Comparison of ENCODE assay signal across 1 cellular context in the genomic region with DNA sequence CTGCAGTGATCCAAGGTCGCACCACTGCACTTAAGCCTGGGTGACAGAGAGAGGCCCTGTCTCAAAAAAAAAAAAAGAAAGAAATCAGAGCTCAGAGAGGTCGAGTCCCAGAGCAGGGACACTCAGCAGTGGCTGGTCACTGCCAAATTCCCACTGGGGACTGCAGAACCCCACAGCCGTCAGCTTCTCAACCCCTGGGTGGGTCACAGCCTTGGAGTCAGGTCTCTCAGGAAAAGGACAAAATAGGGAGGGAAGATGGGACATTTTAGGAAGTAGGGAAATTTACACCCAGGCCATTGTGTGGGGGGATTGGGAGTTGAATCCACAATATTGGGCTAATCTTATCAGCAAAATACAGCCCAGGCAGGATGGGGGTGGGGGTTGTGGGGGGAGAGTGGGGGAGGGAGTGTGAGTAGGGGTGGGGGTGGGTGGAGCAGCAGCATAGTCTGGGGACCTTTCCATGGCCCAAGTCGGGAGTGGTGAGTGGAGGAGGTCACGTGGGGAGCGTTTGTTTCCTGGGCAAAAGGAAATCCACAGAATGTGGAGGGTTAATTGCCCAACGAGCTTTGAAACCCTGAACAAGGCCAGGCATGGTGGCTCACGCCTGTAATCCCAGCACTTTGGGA.
TF ChIP-seq lines count a peak whose summit lies in the region.

No MANE protein-coding gene starts in this region.

TF ChIP-seq in K562, 482 proteins besides CTCF, POLR2A, EP300 and RAD21 (continued from another document and continues in another):
- TF ChIP-seq, protein P1, sequence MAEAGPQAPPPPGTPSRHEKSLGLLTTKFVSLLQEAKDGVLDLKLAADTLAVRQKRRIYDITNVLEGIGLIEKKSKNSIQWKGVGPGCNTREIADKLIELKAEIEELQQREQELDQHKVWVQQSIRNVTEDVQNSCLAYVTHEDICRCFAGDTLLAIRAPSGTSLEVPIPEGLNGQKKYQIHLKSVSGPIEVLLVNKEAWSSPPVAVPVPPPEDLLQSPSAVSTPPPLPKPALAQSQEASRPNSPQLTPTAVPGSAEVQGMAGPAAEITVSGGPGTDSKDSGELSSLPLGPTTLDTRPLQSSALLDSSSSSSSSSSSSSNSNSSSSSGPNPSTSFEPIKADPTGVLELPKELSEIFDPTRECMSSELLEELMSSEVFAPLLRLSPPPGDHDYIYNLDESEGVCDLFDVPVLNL (CRISPR knock-in tag; IDR thresholded peaks at IDR 0.05; ENCODE audit: low read depth): no peak
- TF ChIP-seq, protein P2, sequence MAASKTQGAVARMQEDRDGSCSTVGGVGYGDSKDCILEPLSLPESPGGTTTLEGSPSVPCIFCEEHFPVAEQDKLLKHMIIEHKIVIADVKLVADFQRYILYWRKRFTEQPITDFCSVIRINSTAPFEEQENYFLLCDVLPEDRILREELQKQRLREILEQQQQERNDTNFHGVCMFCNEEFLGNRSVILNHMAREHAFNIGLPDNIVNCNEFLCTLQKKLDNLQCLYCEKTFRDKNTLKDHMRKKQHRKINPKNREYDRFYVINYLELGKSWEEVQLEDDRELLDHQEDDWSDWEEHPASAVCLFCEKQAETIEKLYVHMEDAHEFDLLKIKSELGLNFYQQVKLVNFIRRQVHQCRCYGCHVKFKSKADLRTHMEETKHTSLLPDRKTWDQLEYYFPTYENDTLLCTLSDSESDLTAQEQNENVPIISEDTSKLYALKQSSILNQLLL (CRISPR knock-in tag; IDR thresholded peaks at IDR 0.05; ENCODE audit: borderline replicate concordance): no peak
- TF ChIP-seq ZNF224 (CRISPR knock-in tag; IDR thresholded peaks at IDR 0.05) (no peak), TOE1 (IDR thresholded peaks at IDR 0.05; ENCODE audit: borderline replicate concordance) (peak; percentile 63; the same call in 1 of the 2 replicates), TOE1 (CRISPR knock-in tag; IDR thresholded peaks at IDR 0.05; ENCODE audit: borderline replicate concordance, low read depth) (no peak), POLR2AphosphoS2 (IDR thresholded peaks at IDR 0.05; ENCODE audit: low read length) (no peak), ZNF121 (CRISPR knock-in tag; conservative IDR thresholded peaks at IDR 0.05) (no peak), BRD9 (IDR thresholded peaks at IDR 0.05; ENCODE audit: low read depth, partially characterized antibody) (peak; percentile 40), SMARCA5 (IDR thresholded peaks at IDR 0.05) (peak; percentile 92), BHLHE40 (IDR thresholded peaks at IDR 0.05; ENCODE audit: low read length) (peak; percentile 19; the same call in 1 of the 2 replicates), JUND (IDR thresholded peaks at IDR 0.05; ENCODE audit: borderline replicate concordance, low read depth, low read length) (peak; percentile 26; the same call in 1 of the 2 replicates), JUND (tag; IDR thresholded peaks at IDR 0.05; ENCODE audit: borderline replicate concordance, low read depth, low read length) (no peak), RAD51 (IDR thresholded peaks at IDR 0.05; ENCODE audit: borderline replicate concordance, low read depth) (peak; percentile 75), ZKSCAN8 (CRISPR knock-in tag; IDR thresholded peaks at IDR 0.05) (no peak), POLR2B (IDR thresholded peaks at IDR 0.05; ENCODE audit: low read depth, partially characterized antibody) (no peak), GATAD2B (IDR thresholded peaks at IDR 0.05; ENCODE audit: borderline replicate concordance) (no peak), CBX3 (IDR thresholded peaks at IDR 0.05; ENCODE audit: borderline replicate concordance in 1 of 2, low read length in 2 of 2) (0 out of 3 replicates have a peak, but pooled peaks of 1 of the 2 experiments have one; percentile 23), NR2F6 (CRISPR knock-in tag; IDR thresholded peaks at IDR 0.05) (no peak), BCOR (IDR thresholded peaks at IDR 0.05) (peak; percentile 95), FOS (IDR thresholded peaks at IDR 0.05; ENCODE audit: extremely low read depth, insufficient read length) (no peak), MAZ (CRISPR knock-in tag; conservative IDR thresholded peaks at IDR 0.05 in 1 of 2, IDR thresholded peaks at IDR 0.05 in 1 of 2) (peak in 1 of 2 experiments; percentile 31; a peak in 1 of 4 replicates), ARID2 (IDR thresholded peaks at IDR 0.05) (no peak), ZNF436 (CRISPR knock-in tag; IDR thresholded peaks at IDR 0.05) (no peak), HNRNPLL (IDR thresholded peaks at IDR 0.05; ENCODE audit: low read depth, low read length, poor library complexity, severe bottlenecking) (no peak), HOXB6 (CRISPR knock-in tag; IDR thresholded peaks at IDR 0.05; ENCODE audit: borderline replicate concordance) (no peak), ZNF384 (IDR thresholded peaks at IDR 0.05; ENCODE audit: low read depth, low read length) (peak; percentile 51; the same call in 1 of the 2 replicates), POLR2H (tag; IDR thresholded peaks at IDR 0.05; ENCODE audit: low read depth) (no peak), MCM2 (IDR thresholded peaks at IDR 0.05; ENCODE audit: low read depth) (no peak), ZFX (CRISPR knock-in tag; IDR thresholded peaks at IDR 0.05) (peak; percentile 38; the same call in 1 of the 2 replicates), PHB (CRISPR knock-in tag; IDR thresholded peaks at IDR 0.05) (no peak), ZNF77 (CRISPR knock-in tag; IDR thresholded peaks at IDR 0.05) (no peak), CBFA2T3 (IDR thresholded peaks at IDR 0.05) (peak; percentile 68), POLR3A (IDR thresholded peaks at IDR 0.05; ENCODE audit: borderline replicate concordance, extremely low read depth, insufficient read depth, insufficient read length) (no peak), ZNF140 (CRISPR knock-in tag; IDR thresholded peaks at IDR 0.05) (no peak)
- TF ChIP-seq, protein P3, sequence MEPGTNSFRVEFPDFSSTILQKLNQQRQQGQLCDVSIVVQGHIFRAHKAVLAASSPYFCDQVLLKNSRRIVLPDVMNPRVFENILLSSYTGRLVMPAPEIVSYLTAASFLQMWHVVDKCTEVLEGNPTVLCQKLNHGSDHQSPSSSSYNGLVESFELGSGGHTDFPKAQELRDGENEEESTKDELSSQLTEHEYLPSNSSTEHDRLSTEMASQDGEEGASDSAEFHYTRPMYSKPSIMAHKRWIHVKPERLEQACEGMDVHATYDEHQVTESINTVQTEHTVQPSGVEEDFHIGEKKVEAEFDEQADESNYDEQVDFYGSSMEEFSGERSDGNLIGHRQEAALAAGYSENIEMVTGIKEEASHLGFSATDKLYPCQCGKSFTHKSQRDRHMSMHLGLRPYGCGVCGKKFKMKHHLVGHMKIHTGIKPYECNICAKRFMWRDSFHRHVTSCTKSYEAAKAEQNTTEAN (CRISPR knock-in tag; IDR thresholded peaks at IDR 0.05): no peak
- TF ChIP-seq, protein P4, sequence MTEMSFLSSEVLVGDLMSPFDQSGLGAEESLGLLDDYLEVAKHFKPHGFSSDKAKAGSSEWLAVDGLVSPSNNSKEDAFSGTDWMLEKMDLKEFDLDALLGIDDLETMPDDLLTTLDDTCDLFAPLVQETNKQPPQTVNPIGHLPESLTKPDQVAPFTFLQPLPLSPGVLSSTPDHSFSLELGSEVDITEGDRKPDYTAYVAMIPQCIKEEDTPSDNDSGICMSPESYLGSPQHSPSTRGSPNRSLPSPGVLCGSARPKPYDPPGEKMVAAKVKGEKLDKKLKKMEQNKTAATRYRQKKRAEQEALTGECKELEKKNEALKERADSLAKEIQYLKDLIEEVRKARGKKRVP (CRISPR knock-in tag; IDR thresholded peaks at IDR 0.05): no peak
- TF ChIP-seq, protein P5, sequence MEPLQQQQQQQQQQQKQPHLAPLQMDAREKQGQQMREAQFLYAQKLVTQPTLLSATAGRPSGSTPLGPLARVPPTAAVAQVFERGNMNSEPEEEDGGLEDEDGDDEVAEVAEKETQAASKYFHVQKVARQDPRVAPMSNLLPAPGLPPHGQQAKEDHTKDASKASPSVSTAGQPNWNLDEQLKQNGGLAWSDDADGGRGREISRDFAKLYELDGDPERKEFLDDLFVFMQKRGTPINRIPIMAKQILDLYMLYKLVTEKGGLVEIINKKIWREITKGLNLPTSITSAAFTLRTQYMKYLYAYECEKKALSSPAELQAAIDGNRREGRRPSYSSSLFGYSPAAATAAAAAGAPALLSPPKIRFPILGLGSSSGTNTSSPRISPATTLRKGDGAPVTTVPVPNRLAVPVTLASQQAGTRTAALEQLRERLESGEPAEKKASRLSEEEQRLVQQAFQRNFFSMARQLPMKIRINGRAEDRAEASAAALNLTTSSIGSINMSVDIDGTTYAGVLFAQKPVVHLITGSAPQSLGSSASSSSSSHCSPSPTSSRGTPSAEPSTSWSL (CRISPR knock-in tag; IDR thresholded peaks at IDR 0.05; ENCODE audit: borderline replicate concordance): no peak
- TF ChIP-seq, protein P6, sequence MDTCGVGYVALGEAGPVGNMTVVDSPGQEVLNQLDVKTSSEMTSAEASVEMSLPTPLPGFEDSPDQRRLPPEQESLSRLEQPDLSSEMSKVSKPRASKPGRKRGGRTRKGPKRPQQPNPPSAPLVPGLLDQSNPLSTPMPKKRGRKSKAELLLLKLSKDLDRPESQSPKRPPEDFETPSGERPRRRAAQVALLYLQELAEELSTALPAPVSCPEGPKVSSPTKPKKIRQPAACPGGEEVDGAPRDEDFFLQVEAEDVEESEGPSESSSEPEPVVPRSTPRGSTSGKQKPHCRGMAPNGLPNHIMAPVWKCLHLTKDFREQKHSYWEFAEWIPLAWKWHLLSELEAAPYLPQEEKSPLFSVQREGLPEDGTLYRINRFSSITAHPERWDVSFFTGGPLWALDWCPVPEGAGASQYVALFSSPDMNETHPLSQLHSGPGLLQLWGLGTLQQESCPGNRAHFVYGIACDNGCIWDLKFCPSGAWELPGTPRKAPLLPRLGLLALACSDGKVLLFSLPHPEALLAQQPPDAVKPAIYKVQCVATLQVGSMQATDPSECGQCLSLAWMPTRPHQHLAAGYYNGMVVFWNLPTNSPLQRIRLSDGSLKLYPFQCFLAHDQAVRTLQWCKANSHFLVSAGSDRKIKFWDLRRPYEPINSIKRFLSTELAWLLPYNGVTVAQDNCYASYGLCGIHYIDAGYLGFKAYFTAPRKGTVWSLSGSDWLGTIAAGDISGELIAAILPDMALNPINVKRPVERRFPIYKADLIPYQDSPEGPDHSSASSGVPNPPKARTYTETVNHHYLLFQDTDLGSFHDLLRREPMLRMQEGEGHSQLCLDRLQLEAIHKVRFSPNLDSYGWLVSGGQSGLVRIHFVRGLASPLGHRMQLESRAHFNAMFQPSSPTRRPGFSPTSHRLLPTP (IDR thresholded peaks at IDR 0.05; ENCODE audit: borderline replicate concordance, extremely low read depth, insufficient read length): no peak
- TF ChIP-seq, protein P7, sequence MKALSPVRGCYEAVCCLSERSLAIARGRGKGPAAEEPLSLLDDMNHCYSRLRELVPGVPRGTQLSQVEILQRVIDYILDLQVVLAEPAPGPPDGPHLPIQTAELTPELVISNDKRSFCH (CRISPR knock-in tag; IDR thresholded peaks at IDR 0.05): no peak
- TF ChIP-seq, protein P7 (tag; IDR thresholded peaks at IDR 0.05): no peak
- TF ChIP-seq, protein P8, sequence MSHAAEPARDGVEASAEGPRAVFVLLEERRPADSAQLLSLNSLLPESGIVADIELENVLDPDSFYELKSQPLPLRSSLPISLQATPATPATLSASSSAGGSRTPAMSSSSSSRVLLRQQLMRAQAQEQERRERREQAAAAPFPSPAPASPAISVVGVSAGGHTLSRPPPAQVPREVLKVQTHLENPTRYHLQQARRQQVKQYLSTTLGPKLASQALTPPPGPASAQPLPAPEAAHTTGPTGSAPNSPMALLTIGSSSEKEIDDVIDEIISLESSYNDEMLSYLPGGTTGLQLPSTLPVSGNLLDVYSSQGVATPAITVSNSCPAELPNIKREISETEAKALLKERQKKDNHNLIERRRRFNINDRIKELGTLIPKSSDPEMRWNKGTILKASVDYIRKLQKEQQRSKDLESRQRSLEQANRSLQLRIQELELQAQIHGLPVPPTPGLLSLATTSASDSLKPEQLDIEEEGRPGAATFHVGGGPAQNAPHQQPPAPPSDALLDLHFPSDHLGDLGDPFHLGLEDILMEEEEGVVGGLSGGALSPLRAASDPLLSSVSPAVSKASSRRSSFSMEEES (CRISPR knock-in tag; IDR thresholded peaks at IDR 0.05): peak; percentile 57; the same call in 1 of the 2 replicates
- TF ChIP-seq, protein P9, sequence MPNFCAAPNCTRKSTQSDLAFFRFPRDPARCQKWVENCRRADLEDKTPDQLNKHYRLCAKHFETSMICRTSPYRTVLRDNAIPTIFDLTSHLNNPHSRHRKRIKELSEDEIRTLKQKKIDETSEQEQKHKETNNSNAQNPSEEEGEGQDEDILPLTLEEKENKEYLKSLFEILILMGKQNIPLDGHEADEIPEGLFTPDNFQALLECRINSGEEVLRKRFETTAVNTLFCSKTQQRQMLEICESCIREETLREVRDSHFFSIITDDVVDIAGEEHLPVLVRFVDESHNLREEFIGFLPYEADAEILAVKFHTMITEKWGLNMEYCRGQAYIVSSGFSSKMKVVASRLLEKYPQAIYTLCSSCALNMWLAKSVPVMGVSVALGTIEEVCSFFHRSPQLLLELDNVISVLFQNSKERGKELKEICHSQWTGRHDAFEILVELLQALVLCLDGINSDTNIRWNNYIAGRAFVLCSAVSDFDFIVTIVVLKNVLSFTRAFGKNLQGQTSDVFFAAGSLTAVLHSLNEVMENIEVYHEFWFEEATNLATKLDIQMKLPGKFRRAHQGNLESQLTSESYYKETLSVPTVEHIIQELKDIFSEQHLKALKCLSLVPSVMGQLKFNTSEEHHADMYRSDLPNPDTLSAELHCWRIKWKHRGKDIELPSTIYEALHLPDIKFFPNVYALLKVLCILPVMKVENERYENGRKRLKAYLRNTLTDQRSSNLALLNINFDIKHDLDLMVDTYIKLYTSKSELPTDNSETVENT (CRISPR knock-in tag; IDR thresholded peaks at IDR 0.05): no peak
- TF ChIP-seq, protein P10, sequence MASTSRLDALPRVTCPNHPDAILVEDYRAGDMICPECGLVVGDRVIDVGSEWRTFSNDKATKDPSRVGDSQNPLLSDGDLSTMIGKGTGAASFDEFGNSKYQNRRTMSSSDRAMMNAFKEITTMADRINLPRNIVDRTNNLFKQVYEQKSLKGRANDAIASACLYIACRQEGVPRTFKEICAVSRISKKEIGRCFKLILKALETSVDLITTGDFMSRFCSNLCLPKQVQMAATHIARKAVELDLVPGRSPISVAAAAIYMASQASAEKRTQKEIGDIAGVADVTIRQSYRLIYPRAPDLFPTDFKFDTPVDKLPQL (IDR thresholded peaks at IDR 0.05; ENCODE audit: extremely low read depth, insufficient read length): no peak
- TF ChIP-seq, protein P11, sequence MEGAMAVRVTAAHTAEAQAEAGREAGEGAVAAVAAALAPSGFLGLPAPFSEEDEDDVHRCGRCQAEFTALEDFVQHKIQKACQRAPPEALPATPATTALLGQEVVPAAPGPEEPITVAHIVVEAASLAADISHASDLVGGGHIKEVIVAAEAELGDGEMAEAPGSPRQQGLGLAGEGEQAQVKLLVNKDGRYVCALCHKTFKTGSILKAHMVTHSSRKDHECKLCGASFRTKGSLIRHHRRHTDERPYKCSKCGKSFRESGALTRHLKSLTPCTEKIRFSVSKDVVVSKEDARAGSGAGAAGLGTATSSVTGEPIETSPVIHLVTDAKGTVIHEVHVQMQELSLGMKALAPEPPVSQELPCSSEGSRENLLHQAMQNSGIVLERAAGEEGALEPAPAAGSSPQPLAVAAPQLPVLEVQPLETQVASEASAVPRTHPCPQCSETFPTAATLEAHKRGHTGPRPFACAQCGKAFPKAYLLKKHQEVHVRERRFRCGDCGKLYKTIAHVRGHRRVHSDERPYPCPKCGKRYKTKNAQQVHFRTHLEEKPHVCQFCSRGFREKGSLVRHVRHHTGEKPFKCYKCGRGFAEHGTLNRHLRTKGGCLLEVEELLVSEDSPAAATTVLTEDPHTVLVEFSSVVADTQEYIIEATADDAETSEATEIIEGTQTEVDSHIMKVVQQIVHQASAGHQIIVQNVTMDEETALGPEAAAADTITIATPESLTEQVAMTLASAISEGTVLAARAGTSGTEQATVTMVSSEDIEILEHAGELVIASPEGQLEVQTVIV (CRISPR knock-in tag; IDR thresholded peaks at IDR 0.05; ENCODE audit: borderline replicate concordance): no peak
